Comparison of ENCODE assay signal across 8 cellular contexts in genomic region chr20:36573798-36574277, GRCh38. TPM values are rescaled to one million over a fixed set of nuclear protein-coding genes. Genes with fewer than 3 reads are reported as not detected.
A peak's percentile ranks its signal among the peaks of the same experiment; 100 is the strongest.
DNase-seq lines count a peak whose midpoint lies in the region; ATAC-seq, FAIRE-seq and TF ChIP-seq lines count a peak whose summit lies in the region.

No MANE protein-coding gene starts in this region.

- ATAC-seq in HG03460 (IDR thresholded peaks at IDR 0.05; ENCODE audit: unreplicated experiment), result no peak

- TF ChIP-seq POLR2A in GM12891 (IDR thresholded peaks at IDR 0.05; ENCODE audit: low read depth, low read length), result no peak

- H3K4me2 ChIP-seq in osteoblast (ENCODE audit: insufficient read depth, low read length), result peak overlapping the region; percentile 86

- H3K27ac ChIP-seq in osteoblast (ENCODE audit: low read depth, low read length), result no peak overlapping the region

- no peaks in the 10 kb centered on the region for H3K9me3 ChIP-seq in osteoblast (ENCODE audit: low read depth, low read length)

- peaks cover 27% of the 10 kb centered on the region for H4K20me1 ChIP-seq in osteoblast (ENCODE audit: insufficient read depth, low read length)

- no peaks in the 10 kb centered on the region for H3K27me3 ChIP-seq in osteoblast (ENCODE audit: insufficient read depth, low read length)

- no peak for TF ChIP-seq CTCF in osteoblast (IDR thresholded peaks at IDR 0.05; ENCODE audit: extremely low read depth, low read depth, low read length)

- no peak overlapping the region for H2AFZ ChIP-seq in osteoblast (ENCODE audit: low read length)

- peaks cover 13% of the 10 kb centered on the region for H3K79me2 ChIP-seq in osteoblast (ENCODE audit: insufficient read depth, low read length)

- peaks cover 26% of the 10 kb centered on the region for H3K4me1 ChIP-seq in osteoblast (ENCODE audit: insufficient read depth, low read length)

- DNase-seq in GM12891 (ENCODE audit: insufficient read length, low spot score) (no peak), M059J (ENCODE audit: low read depth) (peak; percentile 34), frontal cortex (ENCODE audit: low spot score in 2 of 2) (peak; percentile 79 to 87), osteoblast (ENCODE audit: insufficient read length, low spot score, missing footprints) (peak; percentile 91), islet precursor cell (no peak), D341Med (ENCODE audit: low spot score) (no peak)
- DNase-seq in activated CD8-positive, alpha-beta memory T cell treated with anti-CD3 and anti-CD28 coated beads, Interleukin-2, amount 50 U/mL, for 48 hours, result peak; percentile 74

- H3K4me3 ChIP-seq in osteoblast (ENCODE audit: insufficient read depth, low read length), result peak overlapping the region; percentile 82

- H3K36me3 ChIP-seq in osteoblast (ENCODE audit: insufficient read depth, low read length), result peaks cover 4% of the 10 kb centered on the region

- FAIRE-seq in GM12891 (lab: Jason Lieb, UNC), result no peak
- FAIRE-seq in frontal cortex (lab: Jason Lieb, UNC), result no peak

TF ChIP-seq in GM12891, 5 proteins besides CTCF, POLR2A, EP300 and RAD21:
- TF ChIP-seq POLR2AphosphoS5 (IDR thresholded peaks at IDR 0.05; ENCODE audit: low read depth, low read length), result no peak
- no peak for TF ChIP-seq TAF1 (IDR thresholded peaks at IDR 0.05; ENCODE audit: low read depth, low read length)
- TF ChIP-seq SPI1 (IDR thresholded peaks at IDR 0.05; ENCODE audit: low read depth, low read length), result peak; percentile 43; the same call in 1 of the 2 replicates

RNA-seq across cellular contexts. Expression of gene TGIF2, which starts 0.4 kb away (rescaled TPM):
- polyA plus RNA-seq in GM12891 (2012; ENCODE audit: low read depth, missing spikeins), result 10.3 TPM
- total RNA-seq in M059J (2014; rRNA removed; shearing (Covaris generic)), result 15.4 and 23.9 TPM in 2 replicates
- total RNA-seq in frontal cortex (4.9 TPM), osteoblast (9.7 and 10.9 TPM in 2 replicates)

RNA-seq across cellular contexts. Expression of gene RAB5IF, which starts 31.7 kb away (rescaled TPM):
- polyA plus RNA-seq in GM12891 (2012; ENCODE audit: low read depth, missing spikeins), result 69.0 TPM
- 331 and 351 TPM in 2 replicates for total RNA-seq in M059J (2014; rRNA removed; shearing (Covaris generic))
- total RNA-seq in frontal cortex (26.9 TPM), osteoblast (54.2 and 59.7 TPM in 2 replicates)

RNA-seq across cellular contexts. Expression of gene MYL9, which starts 32.5 kb away (rescaled TPM):
- 16.3 TPM for polyA plus RNA-seq in GM12891 (2012; ENCODE audit: low read depth, missing spikeins)
- total RNA-seq in M059J (2014; rRNA removed; shearing (Covaris generic)), result 29.0 and 39.2 TPM in 2 replicates
- total RNA-seq in frontal cortex (0.41 TPM), osteoblast (135 and 141 TPM in 2 replicates)

Comparison
In these comparisons a context has a peak if more than half of its experiments do, and no peak if none do; other contexts are left out.
1. DNase-seq: peak in M059J (single experiment), activated CD8-positive, alpha-beta memory T cell treated with anti-CD3 and anti-CD28 coated beads, Interleukin-2, amount 50 U/mL, for 48 hours (single experiment), frontal cortex (2 of 2) and osteoblast (single experiment); none in GM12891 (single experiment), islet precursor cell (single experiment) and D341Med (single experiment).
2. RNA of gene MYL9, which starts 32.5 kb away (total RNA-seq): 135 to 141 TPM in osteoblast and 29.0 to 39.2 TPM in M059J; 0.41 TPM in frontal cortex (single experiment); every median in the first group is over 10 times any median in the second.